In genomic region chr3:75427486-75427885, GRCh38 we compare ENCODE assay signal across 4 cellular contexts.
DNase-seq lines count a peak whose midpoint lies in the region; ATAC-seq and TF ChIP-seq lines count a peak whose summit lies in the region.
"Not testable (repeated sequence)": the region's sequence is repeated elsewhere in the genome, so short reads cannot be mapped to it uniquely, and the experiment has no call there.

No MANE protein-coding gene starts in this region.

- H3K27me3 Mint-ChIP-seq in HFFc6 (ENCODE audit: insufficient read depth): not testable (repeated sequence)

- not testable (repeated sequence) for BruUV-seq in IMR-90 (replicated peaks; lab: Mats Ljungman, UMichigan)

- not testable (repeated sequence) for H3K79me2 ChIP-seq in parathyroid adenoma

- not testable (repeated sequence) for H3K18ac ChIP-seq in IMR-90 (ENCODE audit: low read depth, low read length); mesenchymal stem cell (ENCODE audit: low read depth in 1 of 2, low read length in 2 of 2)

- H3K4me3 Mint-ChIP-seq in HFFc6: not testable (repeated sequence)

- H3K4me1 Mint-ChIP-seq in HFFc6 (ENCODE audit: low read depth): peaks cover 41% of the 10 kb centered on the region

- not testable (repeated sequence) for ATAC-seq in IMR-90 (ENCODE audit: low read depth)

- H4K8ac ChIP-seq in IMR-90 (ENCODE audit: low read depth in 2 of 2, low read length in 2 of 2): not testable (repeated sequence)
- peak overlapping the region; percentile 41 for H4K8ac ChIP-seq in mesenchymal stem cell (ENCODE audit: low read length)

- H2AK5ac ChIP-seq in IMR-90 (ENCODE audit: low read depth, low read length): peak overlapping the region; percentile 43; the same call in 1 of the 2 replicates
- not testable (repeated sequence) for H2AK5ac ChIP-seq in mesenchymal stem cell (ENCODE audit: low read length, severe bottlenecking)

- not testable (repeated sequence) for H3K9me3 Mint-ChIP-seq in HFFc6

- POLR2A ChIA-PET in IMR-90 (lab: Charles Lee; ENCODE audit: unreplicated experiment): not testable (repeated sequence)

- peak overlapping the region; percentile 39 for H3K4ac ChIP-seq in IMR-90 (ENCODE audit: low read depth, low read length)
- H3K4ac ChIP-seq in mesenchymal stem cell (ENCODE audit: low read depth in 1 of 2, low read length in 2 of 2): not testable (repeated sequence)

- H3K9ac ChIP-seq in IMR-90 (ENCODE audit: low read depth, low read length); mesenchymal stem cell (ENCODE audit: low read length); parathyroid adenoma: not testable (repeated sequence)

- not testable (repeated sequence) for TF ChIP-seq CTCF in HFFc6 (IDR thresholded peaks at IDR 0.05); IMR-90 (conservative IDR thresholded peaks at IDR 0.05; ENCODE audit: low read depth, low read length); parathyroid adenoma (IDR thresholded peaks at IDR 0.05)

- H2AFZ ChIP-seq in IMR-90 (replicated peaks; ENCODE audit: low read length, poor library complexity); mesenchymal stem cell (ENCODE audit: low read depth, low read length); parathyroid adenoma: not testable (repeated sequence)

- H2BK20ac ChIP-seq in IMR-90 (ENCODE audit: low read depth, low read length): not testable (repeated sequence)

- H3K4me3 ChIP-seq in IMR-90 (ENCODE audit: insufficient read depth, low read depth, low read length); mesenchymal stem cell (ENCODE audit: insufficient read depth in 1 of 2, low read depth in 1 of 2, low read length in 2 of 2); parathyroid adenoma (ENCODE audit: low read depth, low read length): not testable (repeated sequence)

- H4K91ac ChIP-seq in IMR-90 (ENCODE audit: insufficient read depth, low read depth, low read length): not testable (repeated sequence)
- H4K91ac ChIP-seq in mesenchymal stem cell (ENCODE audit: low read length): peak overlapping the region; percentile 27

- not testable (repeated sequence) for H2BK120ac ChIP-seq in IMR-90 (ENCODE audit: low read depth, low read length); mesenchymal stem cell (ENCODE audit: low read depth, low read length)

- not testable (repeated sequence) for H3K56ac ChIP-seq in IMR-90 (ENCODE audit: extremely low read depth, insufficient read depth, low read length)

- CTCF ChIA-PET in IMR-90 (lab: Yijun Ruan, JAX): not testable (repeated sequence)

- not testable (repeated sequence) for H3K23ac ChIP-seq in IMR-90 (ENCODE audit: low read depth, low read length); mesenchymal stem cell (ENCODE audit: low read length in 2 of 2)

- not testable (repeated sequence) for H3K9me3 ChIP-seq in IMR-90 (ENCODE audit: control insufficient read depth, insufficient read depth, low read length); mesenchymal stem cell (ENCODE audit: control insufficient read depth, low read length); parathyroid adenoma (ENCODE audit: control insufficient read depth, low read length)

- DNase-seq in HFFc6, IMR-90, mesenchymal stem cell: not testable (repeated sequence)

- not testable (repeated sequence) for H4K5ac ChIP-seq in IMR-90 (ENCODE audit: low read depth, low read length)

- TF ChIP-seq POLR2A in IMR-90 (IDR thresholded peaks at IDR 0.05; ENCODE audit: low read depth, low read length): not testable (repeated sequence)

- H2BK12ac ChIP-seq in mesenchymal stem cell (ENCODE audit: low read length in 2 of 2): not testable (repeated sequence)

- not testable (repeated sequence) for H3K4me1 ChIP-seq in IMR-90 (ENCODE audit: control insufficient read depth, insufficient read depth, low read length); parathyroid adenoma
- H3K4me1 ChIP-seq in mesenchymal stem cell (ENCODE audit: control insufficient read depth, insufficient read depth, low read depth, low read length): peaks cover 15% of the 10 kb centered on the region

- not testable (repeated sequence) for H3K14ac ChIP-seq in IMR-90 (replicated peaks; ENCODE audit: low read depth, low read length)
- H3K14ac ChIP-seq in mesenchymal stem cell (ENCODE audit: low read length in 2 of 2): peak overlapping the region in 1 of 2 experiments; percentile 18

- H4K20me1 ChIP-seq in IMR-90 (ENCODE audit: insufficient read depth, low read length): peaks cover 11% of the 10 kb centered on the region

- H3K27ac Mint-ChIP-seq in HFFc6: 0 out of 2 replicates have a peak overlapping the region, but pooled peaks have one; percentile 29

- dilution Hi-C loops in IMR-90 (cut with HindIII; ENCODE audit: low sequenced_read_pairs, unreplicated experiment): not testable (repeated sequence)

- peaks cover 19% of the 10 kb centered on the region for H3K36me3 ChIP-seq in IMR-90 (ENCODE audit: control insufficient read depth, insufficient read depth, low read length)
- peaks cover 45 to 64% of the 10 kb centered on the region in 2 experiments for H3K36me3 ChIP-seq in mesenchymal stem cell (ENCODE audit: control insufficient read depth in 1 of 2, insufficient read depth in 2 of 2, low read depth in 1 of 2, low read length in 2 of 2)
- not testable (repeated sequence) for H3K36me3 ChIP-seq in parathyroid adenoma (ENCODE audit: control insufficient read depth, insufficient read depth, low read length)

- not testable (repeated sequence) for H3K9me1 ChIP-seq in IMR-90 (ENCODE audit: insufficient read depth, low read length)

- not testable (repeated sequence) for H3K4me2 ChIP-seq in IMR-90 (ENCODE audit: low read depth, low read length); mesenchymal stem cell (ENCODE audit: low read length, poor library complexity, severe bottlenecking); parathyroid adenoma (ENCODE audit: low read length)

- H3K27ac ChIP-seq in IMR-90 (ENCODE audit: insufficient read depth, low read length); mesenchymal stem cell (ENCODE audit: low read length, poor library complexity, severe bottlenecking): not testable (repeated sequence)
- H3K27ac ChIP-seq in parathyroid adenoma: peak overlapping the region; percentile 68

- H3K27me3 ChIP-seq in IMR-90 (ENCODE audit: control insufficient read depth, insufficient read depth, low read length); mesenchymal stem cell (ENCODE audit: control insufficient read depth in 1 of 2, insufficient read depth in 1 of 2, low read length in 2 of 2); parathyroid adenoma (ENCODE audit: control insufficient read depth, insufficient read depth, low read length): not testable (repeated sequence)

- TF ChIP-seq RAD21 in IMR-90 (IDR thresholded peaks at IDR 0.05; ENCODE audit: low read length): not testable (repeated sequence)

- H3K79me1 ChIP-seq in IMR-90 (ENCODE audit: low read depth in 1 of 2, low read length in 2 of 2): peaks cover 7 to 18% of the 10 kb centered on the region in 2 experiments; a peak in 1 of 4 replicates
- peaks cover 11% of the 10 kb centered on the region for H3K79me1 ChIP-seq in mesenchymal stem cell (replicated peaks; ENCODE audit: low read length, poor library complexity, severe bottlenecking)

- H2BK5ac ChIP-seq in IMR-90 (ENCODE audit: low read depth, low read length, poor library complexity, severe bottlenecking); mesenchymal stem cell (ENCODE audit: low read depth, low read length, poor library complexity, severe bottlenecking): not testable (repeated sequence)

- intact Hi-C loops in IMR-90 (cut with micrococcal nuclease): loop anchor here (5.0 kb wide), 1 partner anchor 215 kb away; no protein-coding TSS in a partner anchor

- not testable (repeated sequence) for H2BK15ac ChIP-seq in IMR-90 (ENCODE audit: low read depth, low read length); mesenchymal stem cell (ENCODE audit: low read depth, poor library complexity, severe bottlenecking)

- H3K36me3 Mint-ChIP-seq in HFFc6 (ENCODE audit: low read depth): peaks cover 15% of the 10 kb centered on the region; the same call in 1 of the 2 replicates

- H2AK9ac ChIP-seq in IMR-90 (replicated peaks; ENCODE audit: low read depth, low read length, poor library complexity): not testable (repeated sequence)

- 100% methylated on average over 3 of the region's 9 CpGs; no CpG with 5 or more reads in 1 of the 2 experiments for WGBS in IMR-90 (ENCODE audit: extremely low coverage in 2 of 2, insufficient read length in 1 of 2), 2 experiments
- WGBS in mesenchymal stem cell: 97% methylated on average over 9 of the region's 9 CpGs

- in situ Hi-C loops in IMR-90 (cut with MboI; ENCODE audit: low sequenced_read_pairs): loop anchor here (10.0 kb wide), 1 partner anchor 133 kb away; no protein-coding TSS in a partner anchor
